In genomic region chr9:71980266-71981018, GRCh38 we compare ENCODE assay signal across 16 cellular contexts.
DNase-seq lines count a peak whose midpoint lies in the region; ATAC-seq, FAIRE-seq and TF ChIP-seq lines count a peak whose summit lies in the region.
"Had no signal": no experiment of that assay in that cellular context is flagged by ENCODE, and none has a peak within 500 bp of the region (broad histone marks: within the 10 kb centered on the region; RNA-seq: fewer than 3 reads in every experiment).

No MANE protein-coding gene starts in this region.

- SMC1A ChIA-PET in GM12878 (lab: Charles Lee; ENCODE audit: uncharacterized antibody, unreplicated experiment) = no interaction called here

- no peak for TF ChIP-seq POLR2A in NB4 (IDR thresholded peaks at IDR 0.05; ENCODE audit: extremely low read depth, insufficient read length)
- no peak for TF ChIP-seq POLR2A in GM12878 (IDR thresholded peaks at IDR 0.05; ENCODE audit: low read depth, low read length)
- no peak for TF ChIP-seq POLR2A in gastrocnemius medialis (IDR thresholded peaks at IDR 0.05)

- no TSS peak for BruUV-seq in GM12878 (replicated peaks; lab: Mats Ljungman, UMichigan)

- no peak overlapping the region for H3K4me3 Mint-ChIP-seq in WTC11
- no peak overlapping the region for H3K4me3 Mint-ChIP-seq in stimulated activated effector memory CD8-positive, alpha-beta T cell treated with anti-CD3 and anti-CD28 coated beads, Interleukin-12 subunit alpha, Interleukin-12 subunit beta, amount 100 ng/mL, for 72 hours
- H3K4me3 Mint-ChIP-seq: CD4-positive, alpha-beta T cell; GM23338 had no signal

- no peak for ATAC-seq in GM12878
- ATAC-seq in left ventricle myocardium superior = peak; percentile 77
- peak in 1 of 2 donors; percentile 77 for ATAC-seq in gastrocnemius medialis
- ATAC-seq in HG03039 (IDR thresholded peaks at IDR 0.05; ENCODE audit: unreplicated experiment) = no peak
- ATAC-seq in WTC11 = no peak
- no peak for ATAC-seq in stimulated activated effector memory CD8-positive, alpha-beta T cell treated with anti-CD3 and anti-CD28 coated beads, Interleukin-12 subunit alpha, Interleukin-12 subunit beta, amount 100 ng/mL, for 72 hours
- ATAC-seq: GM23338, HCT116 had no signal

- RAD21 ChIA-PET in GM12878 (lab: Charles Lee; ENCODE audit: unreplicated experiment) = no interaction called here

- CTCF ChIA-PET in GM12878 (lab: Yijun Ruan, JAX) (interaction anchor here (1.4 kb wide), 1 partner anchor 45 kb away, joined by 9 read pairs; no protein-coding TSS in a partner anchor), WTC11 (lab: Charles Lee) (no interaction called here)

- H3K9me3 ChIP-seq in GM12878 (replicated peaks; ENCODE audit: control insufficient read depth, insufficient read depth, low read length) = no peaks in the 10 kb centered on the region
- no peaks in the 10 kb centered on the region for H3K9me3 ChIP-seq in gastrocnemius medialis

- H3K9me3 Mint-ChIP-seq in WTC11 = no peaks in the 10 kb centered on the region
- H3K9me3 Mint-ChIP-seq in stimulated activated effector memory CD8-positive, alpha-beta T cell treated with anti-CD3 and anti-CD28 coated beads, Interleukin-12 subunit alpha, Interleukin-12 subunit beta, amount 100 ng/mL, for 72 hours = no peaks in the 10 kb centered on the region
- H3K9me3 Mint-ChIP-seq: CD4-positive, alpha-beta T cell; GM23338 had no signal

- H3K27ac ChIP-seq in GM12878 (ENCODE audit: control insufficient read depth, insufficient read depth) (no peak overlapping the region), gastrocnemius medialis (peak overlapping the region; percentile 12 to 63 (median 46))
- H3K27ac ChIP-seq: PC-9, SK-N-MC had no signal

- POLR2A ChIA-PET in GM12878 (lab: Charles Lee) = no interaction called here
- POLR2A ChIA-PET in WTC11 (lab: Charles Lee) = no interaction called here

- in situ Hi-C loops in GM12878 (cut with MboI) = no loop called here
- in situ Hi-C loops in gastrocnemius medialis (cut with MboI; ENCODE audit: low sequenced_read_pairs in 4 of 4) = no loop called here

- peak; percentile 59 for FAIRE-seq in GM12878 (lab: Jason Lieb, UNC)

- intact Hi-C loops in GM12878 (cut with micrococcal nuclease; ENCODE audit: unreplicated experiment) = no loop called here
- intact Hi-C loops in left ventricle myocardium superior (cut with micrococcal nuclease) = no loop called here
- intact Hi-C loops in gastrocnemius medialis (cut with DNase I; ENCODE audit: low total_unique reads) = loop anchor here (5.0 kb wide), 2 partner anchors 38 to 173 kb away; no protein-coding TSS in a partner anchor

- TF ChIP-seq RAD21 in GM12878 (IDR thresholded peaks at IDR 0.05; ENCODE audit: insufficient read depth, low read depth, low read length) = no peak

- no peak overlapping the region for H3K4me3 ChIP-seq in NB4 (ENCODE audit: low read depth, low read length)
- no peak overlapping the region for H3K4me3 ChIP-seq in GM12878
- no peak overlapping the region for H3K4me3 ChIP-seq in gastrocnemius medialis
- H3K4me3 ChIP-seq: GM23338, PC-9, SK-N-MC had no signal

- H3K4me1 Mint-ChIP-seq in WTC11 = peaks cover 25% of the 10 kb centered on the region
- H3K4me1 Mint-ChIP-seq in stimulated activated effector memory CD8-positive, alpha-beta T cell treated with anti-CD3 and anti-CD28 coated beads, Interleukin-12 subunit alpha, Interleukin-12 subunit beta, amount 100 ng/mL, for 72 hours = no peaks in the 10 kb centered on the region

- no peak overlapping the region for H2AFZ ChIP-seq in GM12878 (ENCODE audit: control insufficient read depth, low read depth, low read length)
- H2AFZ ChIP-seq: GM23338, PC-9 had no signal

- no peaks in the 10 kb centered on the region for H3K27me3 ChIP-seq in GM12878 (replicated peaks in 1 of 2; ENCODE audit: control insufficient read depth in 2 of 2, insufficient read depth in 2 of 2, low read length in 1 of 2)
- no peaks in the 10 kb centered on the region for H3K27me3 ChIP-seq in gastrocnemius medialis

- WGBS in GM12878 (ENCODE audit: insufficient coverage, insufficient replicate concordance, low lambda C conversion rate, missing lambda C conversion rate) = 73% methylated on average over 4 of the region's 4 CpGs

- no peak for TF ChIP-seq EP300 in GM12878 (IDR thresholded peaks at IDR 0.05; ENCODE audit: borderline replicate concordance in 1 of 2, control insufficient read depth in 1 of 2, low read depth in 2 of 2, low read length in 2 of 2)

- no peak overlapping the region for H3K9ac ChIP-seq in GM12878 (ENCODE audit: control insufficient read depth, insufficient read depth, low read length)

- H3K27me3 Mint-ChIP-seq in WTC11 (ENCODE audit: low read depth) = no peaks in the 10 kb centered on the region
- H3K27me3 Mint-ChIP-seq: CD4-positive, alpha-beta T cell had no signal

- no peak overlapping the region for H3K4me2 ChIP-seq in GM12878 (ENCODE audit: control insufficient read depth, insufficient read depth)
- H3K4me2 ChIP-seq: GM23338, PC-9 had no signal

- H3K36me3 Mint-ChIP-seq in WTC11 = no peaks in the 10 kb centered on the region
- peaks cover 5% of the 10 kb centered on the region for H3K36me3 Mint-ChIP-seq in stimulated activated effector memory CD8-positive, alpha-beta T cell treated with anti-CD3 and anti-CD28 coated beads, Interleukin-12 subunit alpha, Interleukin-12 subunit beta, amount 100 ng/mL, for 72 hours

- H4K20me1 ChIP-seq in GM12878 (ENCODE audit: control insufficient read depth, insufficient read depth) = no peaks in the 10 kb centered on the region

- TF ChIP-seq CTCF in NB4 (IDR thresholded peaks at IDR 0.05; ENCODE audit: low read depth, low read length) (no peak), GM12878 (IDR thresholded peaks at IDR 0.05 in 2 of 3, conservative IDR thresholded peaks at IDR 0.05 in 1 of 3; ENCODE audit: control insufficient read depth in 2 of 3, extremely low read depth in 1 of 3, insufficient read depth in 1 of 3, low read depth in 3 of 3, low read length in 3 of 3) (no peak), gastrocnemius medialis (IDR thresholded peaks at IDR 0.05 in 4 of 5, conservative IDR thresholded peaks at IDR 0.05 in 1 of 5) (no peak), WTC11 (IDR thresholded peaks at IDR 0.05) (no peak)

- H3K36me3 ChIP-seq in GM12878 (ENCODE audit: control insufficient read depth in 2 of 2, insufficient read depth in 2 of 2, low read length in 1 of 2) (no peaks in the 10 kb centered on the region), gastrocnemius medialis (no peaks in the 10 kb centered on the region)

- no peaks in the 10 kb centered on the region for H3K79me2 ChIP-seq in GM12878 (ENCODE audit: control insufficient read depth, insufficient read depth, low read length)

- H3K4me1 ChIP-seq in GM12878 (ENCODE audit: control insufficient read depth, insufficient read depth, low read length) = no peaks in the 10 kb centered on the region
- peaks cover 23 to 27% of the 10 kb centered on the region in 2 donors for H3K4me1 ChIP-seq in gastrocnemius medialis

- DNase-seq in NB4 (ENCODE audit: low read depth) (peak; percentile 40), GM12878 (ENCODE audit: low read depth, low spot score) (no peak), left ventricle myocardium superior (peak; percentile 37), gastrocnemius medialis (peak; percentile 16 to 67), WTC11 (ENCODE audit: low spot score) (no peak)
- no peak for DNase-seq in stimulated activated effector memory CD8-positive, alpha-beta T cell treated with anti-CD3 and anti-CD28 coated beads, Interleukin-12 subunit alpha, Interleukin-12 subunit beta, amount 100 ng/mL, for 72 hours (ENCODE audit: low spot score in 2 of 2)
- DNase-seq: ACHN; AML-193; CD4-positive, alpha-beta T cell; NCI-H187 treated with DMSO at 0.1 percent for 48 hours; NCI-H748 treated with DMSO at 0.1 percent for 48 hours; PC-9 had no signal

- no peak overlapping the region for H3K27ac Mint-ChIP-seq in WTC11
- no peak overlapping the region for H3K27ac Mint-ChIP-seq in stimulated activated effector memory CD8-positive, alpha-beta T cell treated with anti-CD3 and anti-CD28 coated beads, Interleukin-12 subunit alpha, Interleukin-12 subunit beta, amount 100 ng/mL, for 72 hours
- H3K27ac Mint-ChIP-seq: CD4-positive, alpha-beta T cell; GM23338 had no signal

TF ChIP-seq in GM12878, 131 proteins besides CTCF, POLR2A, EP300 and RAD21 (continues in another document):
- TF ChIP-seq YBX1 (IDR thresholded peaks at IDR 0.05) (no peak), NFIC (IDR thresholded peaks at IDR 0.05; ENCODE audit: low read depth, low read length) (no peak), CEBPB (IDR thresholded peaks at IDR 0.05; ENCODE audit: borderline replicate concordance in 1 of 2, low read depth in 2 of 2, low read length in 2 of 2) (no peak), SRF (IDR thresholded peaks at IDR 0.05; ENCODE audit: low read depth in 2 of 2, low read length in 2 of 2) (no peak)

TF ChIP-seq in WTC11, 78 proteins besides CTCF, POLR2A, EP300 and RAD21:
- TF ChIP-seq STAT6 (CRISPR knock-in tag; conservative IDR thresholded peaks at IDR 0.05; ENCODE audit: low read depth) (no peak), E2F4 (CRISPR knock-in tag; IDR thresholded peaks at IDR 0.05; ENCODE audit: borderline replicate concordance, low read depth) (no peak)

Comparison
In these comparisons a context has a peak if more than half of its experiments do, and no peak if none do; other contexts are left out.
1. DNase-seq: peak in NB4 (single experiment), left ventricle myocardium superior (single experiment) and gastrocnemius medialis (2 of 2); none in GM12878 (single experiment), WTC11 (single experiment) and stimulated activated effector memory CD8-positive, alpha-beta T cell treated with anti-CD3 and anti-CD28 coated beads, Interleukin-12 subunit alpha, Interleukin-12 subunit beta, amount 100 ng/mL, for 72 hours (0 of 2).